Comparison of ENCODE assay signal across 17 cellular contexts in the genomic region with DNA sequence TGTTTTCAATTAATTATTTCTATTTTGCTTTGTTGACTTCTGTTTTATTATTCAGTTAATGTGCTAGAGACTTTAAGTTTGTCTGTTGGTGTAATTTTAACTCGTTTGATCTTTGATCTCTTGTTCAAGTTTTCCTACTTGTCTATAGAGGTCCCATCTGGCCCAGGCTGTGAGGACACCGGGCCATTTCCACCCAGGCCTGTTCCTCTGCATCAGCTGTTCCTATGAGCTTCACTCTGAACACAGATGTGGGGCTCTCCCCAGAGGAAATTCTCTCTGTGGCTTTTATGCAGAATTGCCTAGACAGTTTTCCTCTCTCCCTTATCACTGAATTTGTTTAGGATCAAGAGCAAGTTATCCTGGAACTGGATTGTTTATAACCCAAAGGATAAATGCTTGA. TPM values are rescaled to one million over a fixed set of nuclear protein-coding genes. Genes with fewer than 3 reads are reported as not detected.
DNase-seq lines count a peak whose midpoint lies in the region; ATAC-seq and TF ChIP-seq lines count a peak whose summit lies in the region.
"Had no signal": no experiment of that assay in that cellular context is flagged by ENCODE, and none has a peak within 500 bp of the region (broad histone marks: within the 10 kb centered on the region; RNA-seq: fewer than 3 reads in every experiment).

No MANE protein-coding gene starts in this region.

- peak overlapping the region; percentile 12 for H3K27ac Mint-ChIP-seq in activated CD4-positive, alpha-beta T cell treated with anti-CD3 and anti-CD28 coated beads, Interleukin-2, amount 10 ng/mL, durations not matched to agents 24 days and 14 days
- H3K27ac Mint-ChIP-seq in CD4-positive, CD25-positive, alpha-beta regulatory T cell: peak overlapping the region in 2 of 3 donors; percentile 39 to 93
- peak overlapping the region; percentile 99 for H3K27ac Mint-ChIP-seq in activated T-helper 17 cell treated with anti-CD3 and anti-CD28 coated beads, Interleukin-2, amount 50 U/mL, for 72 hours
- peak overlapping the region; percentile 1 for H3K27ac Mint-ChIP-seq in neural crest cell (ENCODE audit: unreplicated experiment)

- no peak for TF ChIP-seq CTCF in neural crest cell (conservative IDR thresholded peaks at IDR 0.05)
- TF ChIP-seq CTCF in GM10248 (IDR thresholded peaks at IDR 0.05; ENCODE audit: control extremely low read depth, extremely low read depth, low read depth, missing control alignments): no peak

- no peak for DNase-seq in activated CD4-positive, alpha-beta T cell treated with anti-CD3 and anti-CD28 coated beads, Interleukin-2, amount 10 ng/mL, durations not matched to agents 24 days and 14 days
- no peak for DNase-seq in activated CD4-positive, alpha-beta T cell treated with anti-CD3 and anti-CD28 coated beads, Interleukin-2, amount 50 U/mL, for 48 hours
- DNase-seq in CD4-positive, CD25-positive, alpha-beta regulatory T cell: no peak
- no peak for DNase-seq in neural crest cell (ENCODE audit: low read depth, low spot score)
- no peak for DNase-seq in activated naive CD4-positive, alpha-beta T cell treated with Interleukin-2 at 50 U/mL for 16 hours
- no peak for DNase-seq in Kasumi-1 (lab: John Stamatoyannopoulos, UW)
- no peak for DNase-seq in GM10248 (ENCODE audit: extremely low spot score)
- DNase-seq: Caco-2, DMS153, KG1, MG63, NCI-H1092, NCI-H526 treated with DMSO at 0.1 percent for 48 hours, SHP77 treated with DMSO at 0.1 percent for 48 hours had no signal

- H3K27me3 Mint-ChIP-seq in activated CD4-positive, alpha-beta T cell treated with anti-CD3 and anti-CD28 coated beads, Interleukin-2, amount 10 ng/mL, durations not matched to agents 24 days and 14 days: no peaks in the 10 kb centered on the region
- H3K27me3 Mint-ChIP-seq in CD4-positive, CD25-positive, alpha-beta regulatory T cell: no peaks in the 10 kb centered on the region
- H3K27me3 Mint-ChIP-seq in activated T-helper 17 cell treated with anti-CD3 and anti-CD28 coated beads, Interleukin-2, amount 50 U/mL, for 72 hours: no peaks in the 10 kb centered on the region
- H3K27me3 Mint-ChIP-seq in neural crest cell (ENCODE audit: low read depth): no peaks in the 10 kb centered on the region

- H3K4me1 Mint-ChIP-seq in activated CD4-positive, alpha-beta T cell treated with anti-CD3 and anti-CD28 coated beads, Interleukin-2, amount 10 ng/mL, durations not matched to agents 24 days and 14 days: peaks cover 64% of the 10 kb centered on the region
- H3K4me1 Mint-ChIP-seq in CD4-positive, CD25-positive, alpha-beta regulatory T cell: peaks cover 16 to 79% (median 42%) of the 10 kb centered on the region in 4 donors
- peaks cover 61% of the 10 kb centered on the region for H3K4me1 Mint-ChIP-seq in activated T-helper 17 cell treated with anti-CD3 and anti-CD28 coated beads, Interleukin-2, amount 50 U/mL, for 72 hours
- H3K4me1 Mint-ChIP-seq in neural crest cell: peaks cover 13% of the 10 kb centered on the region

- CTCF ChIA-PET in GM10248 (lab: Yijun Ruan, JAX): interaction anchor here (0.7 to 3.5 kb wide), 4 partner anchors 8 to 18 kb away, joined by 4 to 22 read pairs (median 4); no protein-coding TSS in a partner anchor

- no peak for ATAC-seq in CD4-positive, CD25-positive, alpha-beta regulatory T cell (ENCODE audit: low read depth in 2 of 2)
- ATAC-seq in activated T-helper 17 cell treated with anti-CD3 and anti-CD28 coated beads, Interleukin-2, amount 50 U/mL, for 72 hours (replicated peaks): no peak
- ATAC-seq: A549 had no signal

- POLR2A ChIA-PET in GM10248 (lab: Yijun Ruan, JAX): no interaction called here

- H3K36me3 Mint-ChIP-seq in activated CD4-positive, alpha-beta T cell treated with anti-CD3 and anti-CD28 coated beads, Interleukin-2, amount 10 ng/mL, durations not matched to agents 24 days and 14 days (ENCODE audit: low read depth): peaks cover 13% of the 10 kb centered on the region
- peaks cover 16% of the 10 kb centered on the region for H3K36me3 Mint-ChIP-seq in CD4-positive, CD25-positive, alpha-beta regulatory T cell
- H3K36me3 Mint-ChIP-seq in activated T-helper 17 cell treated with anti-CD3 and anti-CD28 coated beads, Interleukin-2, amount 50 U/mL, for 72 hours (ENCODE audit: low read depth): peaks cover 35% of the 10 kb centered on the region
- no peaks in the 10 kb centered on the region for H3K36me3 Mint-ChIP-seq in neural crest cell (ENCODE audit: low read depth)

- intact Hi-C loops in activated CD4-positive, alpha-beta T cell treated with anti-CD3 and anti-CD28 coated beads, Interleukin-2, amount 10 ng/mL, durations not matched to agents 24 days and 14 days (cut with micrococcal nuclease): no loop called here

- H3K9me3 Mint-ChIP-seq in activated CD4-positive, alpha-beta T cell treated with anti-CD3 and anti-CD28 coated beads, Interleukin-2, amount 10 ng/mL, durations not matched to agents 24 days and 14 days: no peaks in the 10 kb centered on the region
- H3K9me3 Mint-ChIP-seq in CD4-positive, CD25-positive, alpha-beta regulatory T cell: no peaks in the 10 kb centered on the region
- no peaks in the 10 kb centered on the region for H3K9me3 Mint-ChIP-seq in activated T-helper 17 cell treated with anti-CD3 and anti-CD28 coated beads, Interleukin-2, amount 50 U/mL, for 72 hours
- H3K9me3 Mint-ChIP-seq in neural crest cell: no peaks in the 10 kb centered on the region

- H3K4me3 Mint-ChIP-seq in activated CD4-positive, alpha-beta T cell treated with anti-CD3 and anti-CD28 coated beads, Interleukin-2, amount 10 ng/mL, durations not matched to agents 24 days and 14 days: no peak overlapping the region
- H3K4me3 Mint-ChIP-seq in CD4-positive, CD25-positive, alpha-beta regulatory T cell: peak overlapping the region in 1 of 4 donors; percentile 17
- peak overlapping the region; percentile 98 for H3K4me3 Mint-ChIP-seq in activated T-helper 17 cell treated with anti-CD3 and anti-CD28 coated beads, Interleukin-2, amount 50 U/mL, for 72 hours
- no peak overlapping the region for H3K4me3 Mint-ChIP-seq in neural crest cell

- no peaks in the 10 kb centered on the region for H3K9me3 ChIP-seq in CD4-positive, CD25-positive, alpha-beta regulatory T cell (ENCODE audit: control insufficient read depth in 2 of 2, low read length in 2 of 2)
- H3K9me3 ChIP-seq: A549, Caco-2, MG63 had no signal

- no peaks in the 10 kb centered on the region for H3K27me3 ChIP-seq in CD4-positive, CD25-positive, alpha-beta regulatory T cell (ENCODE audit: control insufficient read depth, insufficient read depth, low read length)
- H3K27me3 ChIP-seq: MG63 had no signal

- peaks cover 68% of the 10 kb centered on the region for H3K4me1 ChIP-seq in CD4-positive, CD25-positive, alpha-beta regulatory T cell (ENCODE audit: control insufficient read depth, insufficient read depth, low read length, poor library complexity, severe bottlenecking)

- H3K36me3 ChIP-seq in CD4-positive, CD25-positive, alpha-beta regulatory T cell (ENCODE audit: control insufficient read depth, insufficient read depth, low read length): peaks cover 49% of the 10 kb centered on the region
- H3K36me3 ChIP-seq: MG63 had no signal

- no peak overlapping the region for H3K4me3 ChIP-seq in CD4-positive, CD25-positive, alpha-beta regulatory T cell (ENCODE audit: low read depth, low read length)
- H3K4me3 ChIP-seq: A549, MG63 had no signal

- no peak overlapping the region for H3K27ac ChIP-seq in CD4-positive, CD25-positive, alpha-beta regulatory T cell (ENCODE audit: insufficient read depth, low read length, poor library complexity, severe bottlenecking)
- H3K27ac ChIP-seq: A549, C4-2B had no signal

RNA-seq across cellular contexts. Expression of a gene that starts 44.7 kb away (rescaled TPM):
- 36.6 and 37.9 TPM in 2 replicates for total RNA-seq in activated CD4-positive, alpha-beta T cell treated with anti-CD3 and anti-CD28 coated beads, Interleukin-2, amount 10 ng/mL, durations not matched to agents 24 days and 14 days
- 193 TPM for total RNA-seq in CD4-positive, CD25-positive, alpha-beta regulatory T cell
- polyA plus RNA-seq in CD4-positive, CD25-positive, alpha-beta regulatory T cell: 10 to 100 TPM; 16.8 to 22.6 (median 20.2) TPM
- total RNA-seq in activated T-helper 17 cell treated with anti-CD3 and anti-CD28 coated beads, Interleukin-2, amount 50 U/mL, for 72 hours: 10 to 100 TPM; 90.6 to 95.9 TPM
- total RNA-seq in neural crest cell: 43.1 and 48.2 TPM in 2 replicates

Comparison
In these comparisons a context has a peak if more than half of its experiments do, and no peak if none do; other contexts are left out.
1. H3K27ac Mint-ChIP-seq: peak in every context shown above with its lines; median percentile 99 in activated T-helper 17 cell treated with anti-CD3 and anti-CD28 coated beads, Interleukin-2, amount 50 U/mL, for 72 hours; 66 in CD4-positive, CD25-positive, alpha-beta regulatory T cell; 12 in activated CD4-positive, alpha-beta T cell treated with anti-CD3 and anti-CD28 coated beads, Interleukin-2, amount 10 ng/mL, durations not matched to agents 24 days and 14 days; 1 in neural crest cell.